Comparison of ENCODE assay signal across 16 cellular contexts in genomic region chr18:22193466-22193865, GRCh38. TPM values are rescaled to one million over a fixed set of nuclear protein-coding genes. Genes with fewer than 3 reads are reported as not detected.
A peak's percentile ranks its signal among the peaks of the same experiment; 100 is the strongest.
DNase-seq lines count a peak whose midpoint lies in the region; ATAC-seq and TF ChIP-seq lines count a peak whose summit lies in the region.
"Had no signal": no experiment of that assay in that cellular context is flagged by ENCODE, and none has a peak within 500 bp of the region (broad histone marks: within the 10 kb centered on the region; RNA-seq: fewer than 3 reads in every experiment).

No MANE protein-coding gene starts in this region.

- no peak for ATAC-seq in HG03460 (IDR thresholded peaks at IDR 0.05; ENCODE audit: unreplicated experiment)
- ATAC-seq: activated CD4-positive, CD25-positive, alpha-beta regulatory T cell treated with anti-CD3 and anti-CD28 coated beads, Interleukin-2, amount 50 U/mL, for 24 hours; activated T-cell treated with anti-CD3 and anti-CD28 coated beads, Interleukin-2, amount 50 U/mL, for 4 hours; HCT116; stimulated activated naive CD8-positive, alpha-beta T cell treated with anti-CD3 and anti-CD28 coated beads, Interleukin-15, Interleukin-2, amounts not matched to agents 100 U/mL and 50 U/mL, for 24 hours had no signal

- DNase-seq in ascending aorta (ENCODE audit: low spot score in 2 of 2) (no peak), fibroblast of pulmonary artery (ENCODE audit: low read depth) (peak; percentile 77), mucosa of gallbladder (ENCODE audit: low spot score) (peak; percentile 66), tibial artery (no peak), NOMO-1 treated with DMSO at 0.1 percent for 48 hours (lab: John Stamatoyannopoulos, UW; ENCODE audit: unreplicated experiment) (no peak), NCI-H2196 (lab: John Stamatoyannopoulos, UW; ENCODE audit: unreplicated experiment) (no peak), RPMI8226 (no peak)
- DNase-seq: activated T-cell treated with anti-CD3 and anti-CD28 coated beads, Interleukin-2, amount 50 U/mL, for 4 hours; NCI-H1105 treated with DMSO at 0.1 percent for 48 hours; occipital lobe; stimulated activated CD4-positive, alpha-beta T cell treated with anti-CD3 and anti-CD28 coated beads, Interleukin-4, amount 100 ng/mL, for 24 hours; stimulated activated naive CD8-positive, alpha-beta T cell treated with anti-CD3 and anti-CD28 coated beads, Interleukin-15, Interleukin-2, amounts not matched to agents 100 U/mL and 50 U/mL, for 24 hours had no signal

- H3K27ac ChIP-seq in ascending aorta (peak overlapping the region; percentile 89 to 97), tibial artery (peak overlapping the region; percentile 69 to 76)
- H3K27ac ChIP-seq: BLaER1 treated with 17β-estradiol and CSF1 and Interleukin-3, amounts not matched to agents 10 nM and 100 nM had no signal

- peaks cover 13 to 84% of the 10 kb centered on the region in 2 donors for H3K4me1 ChIP-seq in ascending aorta
- peaks cover 0 to 93% (median 44%) of the 10 kb centered on the region in 4 donors for H3K4me1 ChIP-seq in tibial artery

- H3K9me3 ChIP-seq in ascending aorta (no peaks in the 10 kb centered on the region), tibial artery (no peaks in the 10 kb centered on the region)
- H3K9me3 ChIP-seq: BLaER1 treated with 17β-estradiol and CSF1 and Interleukin-3, amounts not matched to agents 10 nM and 100 nM had no signal

- intact Hi-C loops in ascending aorta (cut with DNase I), result loop anchor here (5.0 to 10.0 kb wide), 2 partner anchors 154 to 1041 kb away; no protein-coding TSS in a partner anchor
- intact Hi-C loops in tibial artery (cut with DNase I; ENCODE audit: low total_unique reads), result no loop called here

- H3K4me3 ChIP-seq in ascending aorta (peak overlapping the region; percentile 35 to 43), fibroblast of pulmonary artery (replicated peaks; ENCODE audit: low read depth, low read length) (peak overlapping the region; percentile 15), tibial artery (peak overlapping the region; percentile 1 to 6)
- H3K4me3 ChIP-seq: BLaER1 treated with 17β-estradiol and CSF1 and Interleukin-3, amounts not matched to agents 10 nM and 100 nM had no signal

- peaks cover 0 to 3% of the 10 kb centered on the region in 2 donors for H3K36me3 ChIP-seq in ascending aorta
- H3K36me3 ChIP-seq in tibial artery, result peaks cover 0 to 4% (median 0%) of the 10 kb centered on the region in 3 donors

- no peak for TF ChIP-seq CTCF in ascending aorta (IDR thresholded peaks at IDR 0.05)
- TF ChIP-seq CTCF in fibroblast of pulmonary artery (IDR thresholded peaks at IDR 0.05; ENCODE audit: low read length, missing control alignments), result peak; percentile 0
- TF ChIP-seq CTCF in tibial artery (IDR thresholded peaks at IDR 0.05), result no peak

- H3K27me3 ChIP-seq in ascending aorta (no peaks in the 10 kb centered on the region), tibial artery (no peaks in the 10 kb centered on the region)
- H3K27me3 ChIP-seq: BLaER1 treated with 17β-estradiol and CSF1 and Interleukin-3, amounts not matched to agents 10 nM and 100 nM had no signal

RNA-seq across cellular contexts. Expression of gene GATA6, which starts 24.1 kb away (rescaled TPM):
- total RNA-seq in ascending aorta, result 89.3 TPM
- total RNA-seq in mucosa of gallbladder, result 94.2 TPM

Comparison
In these comparisons a context has a peak if more than half of its experiments do, and no peak if none do; other contexts are left out.
1. DNase-seq: peak in fibroblast of pulmonary artery (single experiment) and mucosa of gallbladder (single experiment); none in ascending aorta (0 of 2), tibial artery (0 of 2), NOMO-1 treated with DMSO at 0.1 percent for 48 hours (single experiment), NCI-H2196 (single experiment) and RPMI8226 (single experiment).
2. Peak in every context shown above with its lines, with median percentiles within 50 percentile points of each other: H3K4me3 ChIP-seq.